In genomic region chr3:43770426-43771103, GRCh38 we compare ENCODE assay signal across 8 cellular contexts.
A peak's percentile ranks its signal among the peaks of the same experiment; 100 is the strongest.
DNase-seq lines count a peak whose midpoint lies in the region; ATAC-seq, FAIRE-seq and TF ChIP-seq lines count a peak whose summit lies in the region.

No MANE protein-coding gene starts in this region.

- TF ChIP-seq CTCF in RWPE1 (conservative IDR thresholded peaks at IDR 0.05; ENCODE audit: low read depth) (no peak), D721Med (IDR thresholded peaks at IDR 0.05; ENCODE audit: insufficient read depth, missing control alignments) (no peak)

- H3K4me1 Mint-ChIP-seq in central memory CD8-positive, alpha-beta T cell: peaks cover 33% of the 10 kb centered on the region

- CTCF ChIA-PET in RWPE1 (lab: Yijun Ruan, JAX): no interaction called here

- DNase-seq in COR-L47 (lab: John Stamatoyannopoulos, UW): peak; percentile 5
- no peak for DNase-seq in RWPE1 (ENCODE audit: low spot score)
- DNase-seq in central memory CD8-positive, alpha-beta T cell (ENCODE audit: low spot score in 2 of 2): no peak
- peak; percentile 87 for DNase-seq in mucosa of gallbladder (ENCODE audit: low spot score)
- no peak for DNase-seq in NCI-H187 treated with DMSO at 0.1 percent for 48 hours (lab: John Stamatoyannopoulos, UW)
- no peak for DNase-seq in NCI-H446 treated with DMSO at 0.1 percent for 48 hours (lab: John Stamatoyannopoulos, UW)
- no peak for DNase-seq in D721Med (ENCODE audit: insufficient read length, low spot score)
- DNase-seq in NCI-H1930 (lab: John Stamatoyannopoulos, UW): no peak

- ATAC-seq in central memory CD8-positive, alpha-beta T cell (replicated peaks; ENCODE audit: extremely low read depth, poor library complexity, severe bottlenecking): no peak

- H3K27ac ChIP-seq in RWPE1: peak overlapping the region; percentile 91

- peak overlapping the region; percentile 50 for H3K27ac Mint-ChIP-seq in central memory CD8-positive, alpha-beta T cell (ENCODE audit: low read depth)

- FAIRE-seq in D721Med (lab: Jason Lieb, UNC): no peak

- H3K27me3 Mint-ChIP-seq in central memory CD8-positive, alpha-beta T cell: peaks cover 9% of the 10 kb centered on the region

- H3K4me3 Mint-ChIP-seq in central memory CD8-positive, alpha-beta T cell: no peak overlapping the region

- no peaks in the 10 kb centered on the region for H3K9me3 Mint-ChIP-seq in central memory CD8-positive, alpha-beta T cell

- no peaks in the 10 kb centered on the region for H3K36me3 Mint-ChIP-seq in central memory CD8-positive, alpha-beta T cell (ENCODE audit: insufficient read depth)

- POLR2A ChIA-PET in RWPE1 (lab: Yijun Ruan, JAX; ENCODE audit: low non-redundant PET): no interaction called here

Comparison
In these comparisons a context has a peak if more than half of its experiments do, and no peak if none do; other contexts are left out.
1. DNase-seq: peak in COR-L47 (single experiment) and mucosa of gallbladder (single experiment); none in RWPE1 (single experiment), central memory CD8-positive, alpha-beta T cell (0 of 2), NCI-H187 treated with DMSO at 0.1 percent for 48 hours (single experiment), NCI-H446 treated with DMSO at 0.1 percent for 48 hours (single experiment), D721Med (single experiment) and NCI-H1930 (0 of 2).